Comparison of ENCODE assay signal across 11 cellular contexts in the genomic region with DNA sequence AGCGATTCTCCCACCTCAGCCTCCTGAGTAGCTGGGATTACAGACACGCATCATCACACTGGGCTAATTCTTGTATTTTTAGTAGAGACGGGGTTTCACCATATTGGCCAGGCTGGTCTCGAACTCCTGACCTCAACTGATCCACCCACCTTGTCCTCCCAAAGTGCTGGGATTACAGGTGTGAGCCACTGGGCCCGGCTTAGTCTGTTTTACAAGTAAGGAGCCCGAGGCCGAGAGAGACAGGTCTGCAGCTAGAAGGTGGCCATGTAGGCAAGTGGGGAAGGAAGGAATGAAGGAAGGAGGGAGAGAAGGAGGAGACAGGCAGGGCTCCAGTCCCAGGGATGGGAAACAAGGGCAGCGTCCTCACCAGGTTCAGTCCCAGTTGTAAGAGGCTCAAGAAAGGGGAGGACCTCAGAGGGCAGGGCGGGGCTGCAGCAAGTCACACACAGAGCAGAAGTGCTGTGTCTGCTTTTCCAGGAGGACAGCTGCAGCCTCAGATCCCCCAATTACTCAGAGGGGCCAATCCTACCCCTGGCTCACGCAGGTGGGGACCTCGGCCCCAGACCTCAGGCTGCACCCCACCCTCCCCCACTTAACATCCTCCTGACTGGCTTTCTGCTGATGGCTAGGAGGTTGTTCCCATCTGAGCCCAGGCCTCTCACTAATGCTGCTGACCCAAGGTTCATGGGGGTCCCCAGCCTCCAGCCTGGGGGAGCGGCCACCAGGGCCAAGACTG. TPM values are rescaled to one million over a fixed set of nuclear protein-coding genes. Genes with fewer than 3 reads are reported as not detected.
DNase-seq lines count a peak whose midpoint lies in the region; ATAC-seq and TF ChIP-seq lines count a peak whose summit lies in the region.
"Had no signal": no experiment of that assay in that cellular context is flagged by ENCODE, and none has a peak within 500 bp of the region (broad histone marks: within the 10 kb centered on the region; RNA-seq: fewer than 3 reads in every experiment).

No MANE protein-coding gene starts in this region.

- intact Hi-C loops in mucosa of descending colon (cut with DNase I, micrococcal nuclease) (no loop called here), uterus (cut with DNase I; ENCODE audit: low total_unique reads) (no loop called here)

- H3K4me3 ChIP-seq in fibroblast of lung (replicated peaks in 1 of 4; ENCODE audit: control extremely low read depth in 1 of 4, insufficient read depth in 1 of 4, low read depth in 3 of 4, low read length in 4 of 4) (no peak overlapping the region), mucosa of descending colon (no peak overlapping the region), uterus (no peak overlapping the region)

- H3K27me3 ChIP-seq in fibroblast of lung (ENCODE audit: control insufficient read depth, insufficient read depth, low read length) (no peaks in the 10 kb centered on the region), uterus (no peaks in the 10 kb centered on the region)

- no peak for TF ChIP-seq CTCF in fibroblast of lung (conservative IDR thresholded peaks at IDR 0.05 in 1 of 2, IDR thresholded peaks at IDR 0.05 in 1 of 2; ENCODE audit: low read depth in 1 of 2, low read length in 2 of 2)
- TF ChIP-seq CTCF in mucosa of descending colon (IDR thresholded peaks at IDR 0.05): no peak
- no peak for TF ChIP-seq CTCF in uterus (IDR thresholded peaks at IDR 0.05)

- H3K36me3 ChIP-seq in fibroblast of lung (ENCODE audit: control insufficient read depth, insufficient read depth, low read length) (no peaks in the 10 kb centered on the region), mucosa of descending colon (ENCODE audit: low read depth) (no peaks in the 10 kb centered on the region), uterus (no peaks in the 10 kb centered on the region)

- H2AFZ ChIP-seq in fibroblast of lung (ENCODE audit: low read length): peak overlapping the region; percentile 91

- H3K4me2 ChIP-seq in fibroblast of lung (ENCODE audit: extremely low read depth, insufficient read depth, low read length): peak overlapping the region; percentile 7

- H3K4me1 ChIP-seq in fibroblast of lung (ENCODE audit: control insufficient read depth, extremely low read depth, insufficient read depth, low read length) (peaks cover 5% of the 10 kb centered on the region), mucosa of descending colon (ENCODE audit: low read depth) (no peaks in the 10 kb centered on the region), uterus (no peaks in the 10 kb centered on the region)

- DNase-seq in NCI-H82 (lab: John Stamatoyannopoulos, UW) (peak; percentile 41), NCI-H82 treated with DMSO at 0.1 percent for 48 hours (lab: John Stamatoyannopoulos, UW; ENCODE audit: unreplicated experiment) (no peak), fibroblast of lung (ENCODE audit: low read depth in 2 of 2) (no peak), mucosa of descending colon (no peak), uterus (no peak), caudate nucleus (lab: John Stamatoyannopoulos, UW) (no peak)
- DNase-seq: 8988T, DMS79 treated with DMSO at 0.1 percent for 48 hours, NCI-H1105 treated with DMSO at 0.1 percent for 48 hours had no signal

- no peaks in the 10 kb centered on the region for H3K79me2 ChIP-seq in fibroblast of lung (ENCODE audit: control insufficient read depth, insufficient read depth, low read length)

- H4K20me1 ChIP-seq in fibroblast of lung (ENCODE audit: control insufficient read depth, extremely low read depth, insufficient read depth, low read length): no peaks in the 10 kb centered on the region

- H3K9ac ChIP-seq in fibroblast of lung (ENCODE audit: insufficient read depth, low read length): peak overlapping the region; percentile 53

- H3K9me3 ChIP-seq in fibroblast of lung (ENCODE audit: control insufficient read depth, insufficient read depth, low read depth, low read length) (no peaks in the 10 kb centered on the region), mucosa of descending colon (no peaks in the 10 kb centered on the region), uterus (no peaks in the 10 kb centered on the region)

- H3K27ac ChIP-seq in fibroblast of lung (ENCODE audit: insufficient read depth, low read length) (peak overlapping the region; percentile 74), uterus (peak overlapping the region; percentile 56 to 65), caudate nucleus (ENCODE audit: low read depth, low read length) (no peak overlapping the region)

- TF ChIP-seq POLR2A in uterus (IDR thresholded peaks at IDR 0.05): no peak

- peak; percentile 56 for ATAC-seq in mucosa of descending colon
- no peak for ATAC-seq in HG03045 (IDR thresholded peaks at IDR 0.05; ENCODE audit: unreplicated experiment)
- ATAC-seq in GM18868 (IDR thresholded peaks at IDR 0.05; ENCODE audit: unreplicated experiment): no peak

RNA-seq across cellular contexts. Expression of a gene that starts 53.8 kb away (rescaled TPM):
- 6.7 and 8.6 TPM in 2 replicates for total RNA-seq in fibroblast of lung
- 1.8 and 2.4 TPM in 2 replicates for polyA plus RNA-seq in fibroblast of lung
- polyA plus RNA-seq in fibroblast of lung (2012): 3.9 and 4.5 TPM in 2 replicates
- polyA minus RNA-seq in fibroblast of lung (ENCODE audit: low replicate concordance): 4.4 and 4.5 TPM in 2 replicates
- total RNA-seq in mucosa of descending colon: 10 to 100 TPM; 21.8 to 46.2 (median 35.1) TPM
- total RNA-seq in uterus: 10 to 100 TPM in 2 of 4 donors, 1 to 10 TPM in 1, under 1 TPM in 1; 0.29 to 20.0 (median 10.8) TPM
